Comparison of ENCODE assay signal across 15 cellular contexts in genomic region chr6:138719011-138719635, GRCh38. TPM values are rescaled to one million over a fixed set of nuclear protein-coding genes. Genes with fewer than 3 reads are reported as not detected.
DNase-seq lines count a peak whose midpoint lies in the region; ATAC-seq and TF ChIP-seq lines count a peak whose summit lies in the region.
"Had no signal": no experiment of that assay in that cellular context is flagged by ENCODE, and none has a peak within 500 bp of the region (broad histone marks: within the 10 kb centered on the region; RNA-seq: fewer than 3 reads in every experiment).

No MANE protein-coding gene starts in this region.

- peaks cover 0 to 6% of the 10 kb centered on the region in 2 donors for H3K9me3 Mint-ChIP-seq in stimulated activated naive B cell treated with anti-CD40 and anti-IgM and Interleukin-4, amounts not matched to agents 10 μg/mL and 1 μg/mL and 100 μg/mL, for 72 hours
- H3K9me3 Mint-ChIP-seq in progenitor cell of endocrine pancreas (ENCODE audit: low read depth): peaks cover 6% of the 10 kb centered on the region

- H3K4me1 Mint-ChIP-seq in stimulated activated naive B cell treated with anti-CD40 and anti-IgM and Interleukin-4, amounts not matched to agents 10 μg/mL and 1 μg/mL and 100 μg/mL, for 72 hours: peaks cover 15 to 34% of the 10 kb centered on the region in 2 donors
- peaks cover 5% of the 10 kb centered on the region for H3K4me1 Mint-ChIP-seq in progenitor cell of endocrine pancreas (ENCODE audit: low read depth)

- no peak for TF ChIP-seq CTCF in astrocyte of the spinal cord (IDR thresholded peaks at IDR 0.05; ENCODE audit: low read depth, low read length)
- TF ChIP-seq CTCF in progenitor cell of endocrine pancreas (IDR thresholded peaks at IDR 0.05; ENCODE audit: unreplicated experiment): no peak

- peak; percentile 17 to 33 for DNase-seq in Kasumi-1 (lab: John Stamatoyannopoulos, UW)
- peak; percentile 61 for DNase-seq in astrocyte of the spinal cord (ENCODE audit: low read depth, low spot score)
- DNase-seq in iris pigment epithelial cell (ENCODE audit: low read depth): peak; percentile 81
- no peak for DNase-seq in stimulated activated naive B cell treated with anti-CD40 and anti-IgM and Interleukin-4, amounts not matched to agents 10 μg/mL and 1 μg/mL and 100 μg/mL, for 72 hours
- DNase-seq in progenitor cell of endocrine pancreas (ENCODE audit: low spot score, unreplicated experiment): no peak
- no peak for DNase-seq in activated effector memory CD4-positive, alpha-beta T cell treated with Interleukin-2 at 50 U/mL for 16 hours
- DNase-seq: activated CD4-positive, alpha-beta T cell treated with anti-CD3 and anti-CD28 coated beads, Interleukin-2, amount 50 U/mL, for 1 hour; activated gamma-delta T cell treated with Interleukin-2 at 50 U/mL for 16 hours; Caco-2; mesendoderm; NCI-H187 treated with DMSO at 0.1 percent for 48 hours; psoas muscle; substantia nigra; T-helper 1 cell had no signal

- H3K4me3 ChIP-seq in astrocyte of the spinal cord (ENCODE audit: low read depth, low read length): no peak overlapping the region
- H3K4me3 ChIP-seq: psoas muscle had no signal

- peaks cover 0 to under 1% of the 10 kb centered on the region in 2 donors for H3K27me3 Mint-ChIP-seq in stimulated activated naive B cell treated with anti-CD40 and anti-IgM and Interleukin-4, amounts not matched to agents 10 μg/mL and 1 μg/mL and 100 μg/mL, for 72 hours
- no peaks in the 10 kb centered on the region for H3K27me3 Mint-ChIP-seq in progenitor cell of endocrine pancreas

- H3K36me3 Mint-ChIP-seq in stimulated activated naive B cell treated with anti-CD40 and anti-IgM and Interleukin-4, amounts not matched to agents 10 μg/mL and 1 μg/mL and 100 μg/mL, for 72 hours: no peaks in the 10 kb centered on the region
- no peaks in the 10 kb centered on the region for H3K36me3 Mint-ChIP-seq in progenitor cell of endocrine pancreas (ENCODE audit: insufficient read depth)

- ATAC-seq in stimulated activated naive B cell treated with anti-CD40 and anti-IgM and Interleukin-4, amounts not matched to agents 10 μg/mL and 1 μg/mL and 100 μg/mL, for 72 hours (replicated peaks): peak; percentile 59 to 62
- ATAC-seq in HG03280 (IDR thresholded peaks at IDR 0.05; ENCODE audit: unreplicated experiment): no peak

- in situ Hi-C loops in astrocyte of the spinal cord (cut with HindIII; ENCODE audit: low sequenced_read_pairs): no loop called here

- peak overlapping the region in 1 of 2 donors; percentile 22 for H3K4me3 Mint-ChIP-seq in stimulated activated naive B cell treated with anti-CD40 and anti-IgM and Interleukin-4, amounts not matched to agents 10 μg/mL and 1 μg/mL and 100 μg/mL, for 72 hours
- no peak overlapping the region for H3K4me3 Mint-ChIP-seq in progenitor cell of endocrine pancreas (ENCODE audit: low read depth)

- H3K27ac Mint-ChIP-seq in stimulated activated naive B cell treated with anti-CD40 and anti-IgM and Interleukin-4, amounts not matched to agents 10 μg/mL and 1 μg/mL and 100 μg/mL, for 72 hours: peak overlapping the region; percentile 3
- no peak overlapping the region for H3K27ac Mint-ChIP-seq in progenitor cell of endocrine pancreas

RNA-seq across cellular contexts. Expression of gene CCDC28A, which starts 54.4 kb away (rescaled TPM):
- total RNA-seq in progenitor cell of endocrine pancreas: 9.4 TPM in 2 replicates

Comparison
In these comparisons a context has a peak if more than half of its experiments do, and no peak if none do; other contexts are left out.
1. DNase-seq: peak in Kasumi-1 (2 of 2), astrocyte of the spinal cord (single experiment) and iris pigment epithelial cell (single experiment); none in stimulated activated naive B cell treated with anti-CD40 and anti-IgM and Interleukin-4, amounts not matched to agents 10 μg/mL and 1 μg/mL and 100 μg/mL, for 72 hours (single experiment), progenitor cell of endocrine pancreas (single experiment) and activated effector memory CD4-positive, alpha-beta T cell treated with Interleukin-2 at 50 U/mL for 16 hours (single experiment).